In the genomic region with DNA sequence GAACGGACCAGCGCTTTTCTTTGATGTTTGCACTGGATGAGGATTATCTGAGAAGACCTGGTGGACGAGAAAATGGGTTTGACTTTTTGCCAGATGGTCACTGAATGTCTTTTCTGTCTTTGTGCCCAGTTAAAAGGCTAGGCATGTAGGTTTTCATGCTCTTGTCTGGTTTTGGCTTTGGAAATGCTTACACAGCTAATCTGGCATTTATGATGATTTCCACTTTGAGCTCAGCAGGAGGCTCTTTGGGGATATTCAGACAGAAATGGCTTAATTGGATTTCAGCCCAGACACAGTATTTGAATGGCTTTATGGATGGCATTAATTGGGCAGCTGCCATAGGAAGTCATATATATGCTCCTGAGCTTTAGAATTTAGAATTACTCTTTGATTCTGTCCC, we compare ENCODE assay signal across 10 cellular contexts. TPM values are rescaled to one million over a fixed set of nuclear protein-coding genes. Genes with fewer than 3 reads are reported as not detected.
A peak's percentile ranks its signal among the peaks of the same experiment; 100 is the strongest.
DNase-seq lines count a peak whose midpoint lies in the region; ATAC-seq and TF ChIP-seq lines count a peak whose summit lies in the region.
"Had no signal": no experiment of that assay in that cellular context is flagged by ENCODE, and none has a peak within 500 bp of the region (broad histone marks: within the 10 kb centered on the region; RNA-seq: fewer than 3 reads in every experiment).

No MANE protein-coding gene starts in this region.

- H3K4me3 Mint-ChIP-seq in CD4-positive, CD25-positive, alpha-beta regulatory T cell = peak overlapping the region; percentile 3 to 86 (median 80)

- no CpG with 5 or more reads among the region's 3 CpGs for WGBS in IMR-90 (ENCODE audit: extremely low coverage in 2 of 2, insufficient read length in 1 of 2), 2 experiments

- no peak overlapping the region for H3K23ac ChIP-seq in IMR-90 (ENCODE audit: low read depth, low read length)

- H2BK5ac ChIP-seq in IMR-90 (ENCODE audit: low read depth, low read length, poor library complexity, severe bottlenecking) = no peak overlapping the region

- in situ Hi-C loops in IMR-90 (cut with MboI; ENCODE audit: low sequenced_read_pairs) = no loop called here

- no peak for TF ChIP-seq CTCF in IMR-90 (conservative IDR thresholded peaks at IDR 0.05; ENCODE audit: low read depth, low read length)

- POLR2A ChIA-PET in IMR-90 (lab: Charles Lee; ENCODE audit: unreplicated experiment) = no interaction called here

- H4K20me1 ChIP-seq in IMR-90 (ENCODE audit: insufficient read depth, low read length) = peaks cover 60% of the 10 kb centered on the region; the same call in 1 of the 2 replicates

- H2BK15ac ChIP-seq in IMR-90 (ENCODE audit: low read depth, low read length) = no peak overlapping the region

- intact Hi-C loops in IMR-90 (cut with micrococcal nuclease) (no loop called here), posterior cingulate gyrus (cut with DNase I) (no loop called here)

- H3K27me3 Mint-ChIP-seq in CD4-positive, CD25-positive, alpha-beta regulatory T cell = no peaks in the 10 kb centered on the region

- H3K27ac ChIP-seq in CD4-positive, CD25-positive, alpha-beta regulatory T cell (ENCODE audit: insufficient read depth, low read length, poor library complexity, severe bottlenecking) = peak overlapping the region; percentile 92
- H3K27ac ChIP-seq in IMR-90 (ENCODE audit: insufficient read depth, low read length) = no peak overlapping the region

- dilution Hi-C loops in IMR-90 (cut with HindIII; ENCODE audit: low sequenced_read_pairs, unreplicated experiment) = no loop called here

- no peak for TF ChIP-seq RAD21 in IMR-90 (IDR thresholded peaks at IDR 0.05; ENCODE audit: low read length)

- H3K27me3 ChIP-seq in CD4-positive, CD25-positive, alpha-beta regulatory T cell (ENCODE audit: control insufficient read depth, insufficient read depth, low read length) = no peaks in the 10 kb centered on the region
- H3K27me3 ChIP-seq in IMR-90 (ENCODE audit: control insufficient read depth, insufficient read depth, low read length) = no peaks in the 10 kb centered on the region
- H3K27me3 ChIP-seq: thyroid gland had no signal

- no peak overlapping the region for H2AK9ac ChIP-seq in IMR-90 (replicated peaks; ENCODE audit: low read depth, low read length, poor library complexity)

- H3K56ac ChIP-seq in IMR-90 (ENCODE audit: extremely low read depth, insufficient read depth, low read length) = no peak overlapping the region

- peaks cover 11% of the 10 kb centered on the region for H3K9me1 ChIP-seq in IMR-90 (ENCODE audit: insufficient read depth, low read length)

- no peak overlapping the region for H2BK120ac ChIP-seq in IMR-90 (ENCODE audit: low read depth, low read length)

- TF ChIP-seq POLR2A in IMR-90 (IDR thresholded peaks at IDR 0.05; ENCODE audit: low read depth, low read length) = no peak

- H3K18ac ChIP-seq in IMR-90 (ENCODE audit: low read depth, low read length) = no peak overlapping the region

- H3K4me3 ChIP-seq in CD4-positive, CD25-positive, alpha-beta regulatory T cell (ENCODE audit: low read depth, low read length) = peak overlapping the region; percentile 65
- H3K4me3 ChIP-seq in IMR-90 (ENCODE audit: insufficient read depth, low read depth, low read length) = no peak overlapping the region
- H3K4me3 ChIP-seq: skin epidermis, thyroid gland had no signal

- no peak overlapping the region for H3K4me2 ChIP-seq in IMR-90 (ENCODE audit: low read depth, low read length)

- H4K5ac ChIP-seq in IMR-90 (ENCODE audit: low read depth, low read length) = no peak overlapping the region

- no peak overlapping the region for H4K91ac ChIP-seq in IMR-90 (ENCODE audit: insufficient read depth, low read depth, low read length)

- H3K9me3 Mint-ChIP-seq in CD4-positive, CD25-positive, alpha-beta regulatory T cell = no peaks in the 10 kb centered on the region

- peaks cover 9% of the 10 kb centered on the region for H3K36me3 ChIP-seq in CD4-positive, CD25-positive, alpha-beta regulatory T cell (ENCODE audit: control insufficient read depth, insufficient read depth, low read length)
- peaks cover 4% of the 10 kb centered on the region for H3K36me3 ChIP-seq in IMR-90 (ENCODE audit: control insufficient read depth, insufficient read depth, low read length)
- H3K36me3 ChIP-seq: thyroid gland had no signal

- no peak overlapping the region for H2AFZ ChIP-seq in IMR-90 (replicated peaks; ENCODE audit: low read length, poor library complexity)

- no peak overlapping the region for H4K8ac ChIP-seq in IMR-90 (ENCODE audit: low read depth in 2 of 2, low read length in 2 of 2)

- no peak for DNase-seq in CD4-positive, CD25-positive, alpha-beta regulatory T cell
- no peak for DNase-seq in IMR-90
- peak; percentile 79 for DNase-seq in NCI-H82 (lab: John Stamatoyannopoulos, UW)
- DNase-seq in dermis microvascular lymphatic vessel endothelial cell (ENCODE audit: low read depth in 2 of 2) = peak; percentile 20 to 43
- DNase-seq in activated gamma-delta T cell (lab: John Stamatoyannopoulos, UW) = no peak
- no peak for DNase-seq in cerebellar nuclear complex (lab: John Stamatoyannopoulos, UW)
- DNase-seq in T1000 (lab: John Stamatoyannopoulos, UW) = no peak
- no peak for DNase-seq in posterior cingulate gyrus
- DNase-seq: thyroid gland had no signal

- peaks cover 55 to 96% (median 88%) of the 10 kb centered on the region in 4 donors for H3K4me1 Mint-ChIP-seq in CD4-positive, CD25-positive, alpha-beta regulatory T cell

- no peak overlapping the region for H3K4ac ChIP-seq in IMR-90 (ENCODE audit: low read depth, low read length)

- ATAC-seq in CD4-positive, CD25-positive, alpha-beta regulatory T cell (ENCODE audit: low read depth in 2 of 2) = no peak
- no peak for ATAC-seq in IMR-90 (ENCODE audit: low read depth)

- BruUV-seq in IMR-90 (replicated peaks; lab: Mats Ljungman, UMichigan) = no TSS peak

- H3K9me3 ChIP-seq in CD4-positive, CD25-positive, alpha-beta regulatory T cell (ENCODE audit: control insufficient read depth in 2 of 2, low read length in 2 of 2) = no peaks in the 10 kb centered on the region
- no peaks in the 10 kb centered on the region for H3K9me3 ChIP-seq in IMR-90 (ENCODE audit: control insufficient read depth, insufficient read depth, low read length)
- H3K9me3 ChIP-seq: thyroid gland had no signal

- H3K27ac Mint-ChIP-seq in CD4-positive, CD25-positive, alpha-beta regulatory T cell = peak overlapping the region; percentile 72 to 95 (median 93)

- peaks cover 32% of the 10 kb centered on the region for H3K36me3 Mint-ChIP-seq in CD4-positive, CD25-positive, alpha-beta regulatory T cell

- H2AK5ac ChIP-seq in IMR-90 (ENCODE audit: low read depth, low read length) = no peak overlapping the region

- H3K79me1 ChIP-seq in IMR-90 (ENCODE audit: low read depth in 1 of 2, low read length in 2 of 2) = peaks cover 59 to 68% of the 10 kb centered on the region in 2 experiments

- peaks cover 87% of the 10 kb centered on the region for H3K4me1 ChIP-seq in CD4-positive, CD25-positive, alpha-beta regulatory T cell (ENCODE audit: control insufficient read depth, insufficient read depth, low read length, poor library complexity, severe bottlenecking)
- H3K4me1 ChIP-seq in IMR-90 (ENCODE audit: control insufficient read depth, insufficient read depth, low read length) = peaks cover 5% of the 10 kb centered on the region

- no peak overlapping the region for H2BK20ac ChIP-seq in IMR-90 (ENCODE audit: low read depth, low read length)

- CTCF ChIA-PET in IMR-90 (lab: Yijun Ruan, JAX) = no interaction called here

- H3K9ac ChIP-seq in IMR-90 (ENCODE audit: low read depth, low read length) = no peak overlapping the region

- no peak overlapping the region for H3K14ac ChIP-seq in IMR-90 (replicated peaks; ENCODE audit: low read depth, low read length)

TF ChIP-seq in IMR-90, 13 proteins besides CTCF, POLR2A, EP300 and RAD21:
- 0 out of 2 replicates have a peak, but pooled peaks have one; percentile 30 for TF ChIP-seq MAFK (IDR thresholded peaks at IDR 0.05; ENCODE audit: low read depth, low read length)
- TF ChIP-seq RFX5 (IDR thresholded peaks at IDR 0.05; ENCODE audit: low read depth, low read length) = no peak
- TF ChIP-seq NFE2L2 (IDR thresholded peaks at IDR 0.05; ENCODE audit: low read depth, low read length) = no peak
- TF ChIP-seq CHD1 (IDR thresholded peaks at IDR 0.05; ENCODE audit: low read depth, low read length) = no peak
TF ChIP-seq in IMR-90: peak in this region for 1.

RNA-seq across cellular contexts. Expression of a gene that starts 59.6 kb away (rescaled TPM):
- 167 TPM for total RNA-seq in CD4-positive, CD25-positive, alpha-beta regulatory T cell
- polyA plus RNA-seq in CD4-positive, CD25-positive, alpha-beta regulatory T cell = 10 to 100 TPM; 44.8 to 62.3 (median 58.6) TPM
- total RNA-seq in IMR-90 (2012; rRNA removed) = 15.8 and 25.8 TPM in 2 replicates
- polyA plus RNA-seq in IMR-90 (2012; rRNA removed) = 22.2 and 29.5 TPM in 2 replicates
- polyA plus RNA-seq in IMR-90 (2012; cell fraction: cytosol; rRNA removed) = 21.0 and 45.4 TPM in 2 replicates
- 13.7 and 14.9 TPM in 2 replicates for polyA plus RNA-seq in IMR-90 (2012; cell fraction: nucleus; rRNA removed; ENCODE audit: low replicate concordance)
- total RNA-seq in dermis microvascular lymphatic vessel endothelial cell = 35.8 and 54.5 TPM in 2 replicates

Comparison
In these comparisons a context has a peak if more than half of its experiments do, and no peak if none do; other contexts are left out.
1. DNase-seq: peak in NCI-H82 (single experiment) and dermis microvascular lymphatic vessel endothelial cell (2 of 2); none in CD4-positive, CD25-positive, alpha-beta regulatory T cell (0 of 3), IMR-90 (single experiment), activated gamma-delta T cell (single experiment), cerebellar nuclear complex (0 of 2), T1000 (single experiment) and posterior cingulate gyrus (0 of 10).